Comparison of ENCODE assay signal across 9 cellular contexts in genomic region chr11:67409261-67409666, GRCh38. TPM values are rescaled to one million over a fixed set of nuclear protein-coding genes. Genes with fewer than 3 reads are reported as not detected.
DNase-seq lines count a peak whose midpoint lies in the region; ATAC-seq and TF ChIP-seq lines count a peak whose summit lies in the region.
"Had no signal": no experiment of that assay in that cellular context is flagged by ENCODE, and none has a peak within 500 bp of the region (broad histone marks: within the 10 kb centered on the region; RNA-seq: fewer than 3 reads in every experiment).

No MANE protein-coding gene starts in this region.

- H3K9me3 Mint-ChIP-seq in activated T-cell treated with anti-CD3 and anti-CD28 coated beads, Interleukin-2, amount 50 U/mL, for 4 hours: no peaks in the 10 kb centered on the region

- H3K27me3 Mint-ChIP-seq in activated T-cell treated with anti-CD3 and anti-CD28 coated beads, Interleukin-2, amount 50 U/mL, for 4 hours (ENCODE audit: low read depth): no peaks in the 10 kb centered on the region

- H3K36me3 Mint-ChIP-seq in activated T-cell treated with anti-CD3 and anti-CD28 coated beads, Interleukin-2, amount 50 U/mL, for 4 hours (ENCODE audit: insufficient read depth): peaks cover 5% of the 10 kb centered on the region

- ATAC-seq in HG03354 (IDR thresholded peaks at IDR 0.05; ENCODE audit: poor library complexity, severe bottlenecking, unreplicated experiment) (peak; percentile 63), HG02571 (IDR thresholded peaks at IDR 0.05; ENCODE audit: unreplicated experiment) (no peak)
- peak; percentile 50 for ATAC-seq in activated T-cell treated with anti-CD3 and anti-CD28 coated beads, Interleukin-2, amount 50 U/mL, for 4 hours

- in situ Hi-C loops in GM13976 (cut with MboI; ENCODE audit: low sequenced_read_pairs, unreplicated experiment): no loop called here

- peaks cover 20% of the 10 kb centered on the region for H3K27me3 ChIP-seq in neutrophil

- peak overlapping the region; percentile 7 to 53 for H3K4me3 ChIP-seq in neutrophil (ENCODE audit: low read depth in 1 of 2, low read length in 1 of 2)
- H3K4me3 ChIP-seq in lower leg skin (ENCODE audit: low read depth, poor library complexity, severe bottlenecking): no peak overlapping the region

- H3K9me3 ChIP-seq in neutrophil: no peaks in the 10 kb centered on the region

- DNase-seq in GM13976 (ENCODE audit: low spot score): peak; percentile 83
- peak; percentile 46 for DNase-seq in activated T-cell treated with anti-CD3 and anti-CD28 coated beads, Interleukin-2, amount 50 U/mL, for 4 hours
- DNase-seq in lower leg skin (ENCODE audit: low spot score in 2 of 2): no peak
- DNase-seq in EL: no peak
- no peak for DNase-seq in COLO668 (lab: John Stamatoyannopoulos, UW; ENCODE audit: unreplicated experiment)

- TF ChIP-seq POLR2A in lower leg skin (IDR thresholded peaks at IDR 0.05): no peak

- peaks cover 64 to 66% of the 10 kb centered on the region in 2 experiments for H3K4me1 ChIP-seq in neutrophil (ENCODE audit: control insufficient read depth in 1 of 2, insufficient read depth in 1 of 2, low read depth in 1 of 2, low read length in 1 of 2)

- H3K4me1 Mint-ChIP-seq in activated T-cell treated with anti-CD3 and anti-CD28 coated beads, Interleukin-2, amount 50 U/mL, for 4 hours (ENCODE audit: low read depth): peaks cover 88% of the 10 kb centered on the region

- H3K36me3 ChIP-seq in neutrophil: peaks cover 64% of the 10 kb centered on the region

- H3K27ac ChIP-seq in neutrophil: peak overlapping the region; percentile 98

- intact Hi-C loops in lower leg skin (cut with DNase I; ENCODE audit: low total_unique reads): no loop called here

- TF ChIP-seq CTCF in GM13976 (IDR thresholded peaks at IDR 0.05; ENCODE audit: borderline replicate concordance, control extremely low read depth, extremely low read depth, insufficient read depth, missing control alignments): no peak
- no peak for TF ChIP-seq CTCF in neutrophil (IDR thresholded peaks at IDR 0.05)
- TF ChIP-seq CTCF in lower leg skin (IDR thresholded peaks at IDR 0.05): no peak

- WGBS in lower leg skin, 2 donors: 64 to 77% methylated on average over 23 to 24 of the region's 24 CpGs

- peak overlapping the region; percentile 11 for H3K4me3 Mint-ChIP-seq in activated T-cell treated with anti-CD3 and anti-CD28 coated beads, Interleukin-2, amount 50 U/mL, for 4 hours

RNA-seq across cellular contexts. Expression of gene TBC1D10C, which starts 5.4 kb away (rescaled TPM):
- 10 to 100 TPM; 63.5 to 90.1 (median 68.5) TPM for total RNA-seq in activated T-cell treated with anti-CD3 and anti-CD28 coated beads, Interleukin-2, amount 50 U/mL, for 4 hours
- 1 to 10 TPM in 2 of 4 donors, under 1 TPM in 2; 0.71 to 1.3 (median 0.97) TPM for total RNA-seq in lower leg skin
- total RNA-seq: SK-MEL-5 had no signal

RNA-seq across cellular contexts. Expression of gene CARNS1, which starts 6.2 kb away (rescaled TPM):
- total RNA-seq in activated T-cell treated with anti-CD3 and anti-CD28 coated beads, Interleukin-2, amount 50 U/mL, for 4 hours: 1 to 10 TPM; 1.4 to 2.2 (median 1.5) TPM
- total RNA-seq in lower leg skin: 1 to 10 TPM in 2 of 4 donors, under 1 TPM in 2; 0.30 to 1.5 (median 1.0) TPM
- total RNA-seq: SK-MEL-5 had no signal

RNA-seq across cellular contexts. Expression of gene PPP1CA, which starts 7.6 kb away (rescaled TPM):
- 100 to 1,000 TPM; 262 to 265 (median 264) TPM for total RNA-seq in activated T-cell treated with anti-CD3 and anti-CD28 coated beads, Interleukin-2, amount 50 U/mL, for 4 hours
- 100 to 1,000 TPM; 101 to 160 (median 143) TPM for total RNA-seq in lower leg skin

RNA-seq across cellular contexts. Expression of gene RAD9A, which starts 17.5 kb away (rescaled TPM):
- total RNA-seq in activated T-cell treated with anti-CD3 and anti-CD28 coated beads, Interleukin-2, amount 50 U/mL, for 4 hours: 10 to 100 TPM; 36.2 to 40.0 (median 36.2) TPM
- total RNA-seq in lower leg skin: 10 to 100 TPM; 24.9 to 28.5 (median 27.2) TPM

RNA-seq across cellular contexts. Expression of gene RPS6KB2, which starts 19.0 kb away (rescaled TPM):
- total RNA-seq in activated T-cell treated with anti-CD3 and anti-CD28 coated beads, Interleukin-2, amount 50 U/mL, for 4 hours: 10 to 100 TPM; 90.3 to 97.2 (median 92.7) TPM
- 100 to 1,000 TPM; 154 to 264 (median 203) TPM for total RNA-seq in lower leg skin

Comparison
In these comparisons a context has a peak if more than half of its experiments do, and no peak if none do; other contexts are left out.
1. DNase-seq: peak in GM13976 (single experiment) and activated T-cell treated with anti-CD3 and anti-CD28 coated beads, Interleukin-2, amount 50 U/mL, for 4 hours (single experiment); none in lower leg skin (0 of 2), EL (single experiment) and COLO668 (single experiment).
2. RNA of gene TBC1D10C, which starts 5.4 kb away (total RNA-seq): 63.5 to 90.1 TPM in activated T-cell treated with anti-CD3 and anti-CD28 coated beads, Interleukin-2, amount 50 U/mL, for 4 hours; 0.71 to 1.3 TPM in lower leg skin; every median in the first group is over 10 times any median in the second.